ENCODE assay signal across 8 cellular contexts in genomic region chr11:82229346-82229745, GRCh38.
DNase-seq lines count a peak whose midpoint lies in the region; ATAC-seq and TF ChIP-seq lines count a peak whose summit lies in the region.

No MANE protein-coding gene starts in this region.

- H3K4me3 Mint-ChIP-seq in CD4-positive, alpha-beta memory T cell, result no peak overlapping the region
- no peak overlapping the region for H3K4me3 Mint-ChIP-seq in chondrocyte (ENCODE audit: unreplicated experiment)

- no peak overlapping the region for H3K27ac Mint-ChIP-seq in CD4-positive, alpha-beta memory T cell
- H3K27ac Mint-ChIP-seq in chondrocyte (ENCODE audit: unreplicated experiment), result no peak overlapping the region

- no peaks in the 10 kb centered on the region for H3K36me3 Mint-ChIP-seq in CD4-positive, alpha-beta memory T cell
- no peaks in the 10 kb centered on the region for H3K36me3 Mint-ChIP-seq in chondrocyte (ENCODE audit: low read depth)

- H3K4me3 ChIP-seq in CD4-positive, alpha-beta memory T cell (ENCODE audit: low read length in 2 of 2), result no peak overlapping the region
- H3K4me3 ChIP-seq in testis, result no peak overlapping the region

- CTCF ChIA-PET in CD4-positive, alpha-beta memory T cell (lab: Charles Lee; ENCODE audit: partially characterized antibody), result interaction anchor here (0.9 kb wide), 1 partner anchor 584 kb away, joined by 4 read pairs; no protein-coding TSS in a partner anchor

- POLR2A ChIA-PET in CD4-positive, alpha-beta memory T cell (lab: Charles Lee; ENCODE audit: partially characterized antibody), result no interaction called here

- intact Hi-C loops in CD4-positive, alpha-beta memory T cell (cut with micrococcal nuclease), result loop anchor here (1.0 kb wide), 1 partner anchor 585 kb away; no protein-coding TSS in a partner anchor
- intact Hi-C loops in testis (cut with DNase I; ENCODE audit: low total_unique reads), result no loop called here

- no peaks in the 10 kb centered on the region for H3K27me3 Mint-ChIP-seq in CD4-positive, alpha-beta memory T cell
- peaks cover 6% of the 10 kb centered on the region for H3K27me3 Mint-ChIP-seq in chondrocyte (ENCODE audit: low read depth)

- H3K4me1 Mint-ChIP-seq in CD4-positive, alpha-beta memory T cell, result no peaks in the 10 kb centered on the region
- no peaks in the 10 kb centered on the region for H3K4me1 Mint-ChIP-seq in chondrocyte (ENCODE audit: low read depth)

- TF ChIP-seq CTCF in chondrocyte (IDR thresholded peaks at IDR 0.05), result peak; percentile 76
- TF ChIP-seq CTCF in testis (IDR thresholded peaks at IDR 0.05), result peak in 2 of 3 experiments; percentile 14 to 19

- peak; percentile 59 for ATAC-seq in GM21381 (IDR thresholded peaks at IDR 0.05; ENCODE audit: unreplicated experiment)
- no peak for ATAC-seq in GM19035 (IDR thresholded peaks at IDR 0.05; ENCODE audit: unreplicated experiment)

- no peaks in the 10 kb centered on the region for H3K9me3 ChIP-seq in CD4-positive, alpha-beta memory T cell (ENCODE audit: control insufficient read depth in 1 of 2, low read length in 2 of 2)
- no peaks in the 10 kb centered on the region for H3K9me3 ChIP-seq in testis

- TF ChIP-seq POLR2A in testis (IDR thresholded peaks at IDR 0.05), result no peak

- H3K4me1 ChIP-seq in CD4-positive, alpha-beta memory T cell (ENCODE audit: insufficient read depth, low read length), result no peaks in the 10 kb centered on the region
- H3K4me1 ChIP-seq in testis, result no peaks in the 10 kb centered on the region

- DNase-seq in CD4-positive, alpha-beta memory T cell, result peak in 3 of 5 donors; percentile 6 to 12 (median 8)
- peak; percentile 37 for DNase-seq in NCI-H1417 treated with DMSO at 0.1 percent for 48 hours (lab: John Stamatoyannopoulos, UW)
- DNase-seq in chondrocyte (ENCODE audit: low spot score), result no peak
- no peak for DNase-seq in testis
- DNase-seq in NCI-H1092 (lab: John Stamatoyannopoulos, UW), result no peak
- DNase-seq in DMS114 treated with DMSO at 0.1 percent for 48 hours (lab: John Stamatoyannopoulos, UW; ENCODE audit: unreplicated experiment), result no peak

- no peaks in the 10 kb centered on the region for H3K36me3 ChIP-seq in CD4-positive, alpha-beta memory T cell (ENCODE audit: insufficient read depth, low read length)
- no peaks in the 10 kb centered on the region for H3K36me3 ChIP-seq in testis (ENCODE audit: low read depth, missing control alignments)

- H3K27me3 ChIP-seq in CD4-positive, alpha-beta memory T cell (ENCODE audit: insufficient read depth, low read length), result no peaks in the 10 kb centered on the region
- H3K27me3 ChIP-seq in testis, result no peaks in the 10 kb centered on the region

- H3K27ac ChIP-seq in CD4-positive, alpha-beta memory T cell (ENCODE audit: low read depth, low read length), result no peak overlapping the region
- H3K27ac ChIP-seq in testis, result no peak overlapping the region

- peaks cover 0 to 1% (median 0%) of the 10 kb centered on the region in 8 donors for H3K9me3 Mint-ChIP-seq in CD4-positive, alpha-beta memory T cell
- H3K9me3 Mint-ChIP-seq in chondrocyte (ENCODE audit: low read depth), result peaks cover under 1% of the 10 kb centered on the region

Comparison
In these comparisons a context has a peak if more than half of its experiments do, and no peak if none do; other contexts are left out.
1. DNase-seq: peak in CD4-positive, alpha-beta memory T cell (3 of 5) and NCI-H1417 treated with DMSO at 0.1 percent for 48 hours (single experiment); none in chondrocyte (single experiment), testis (single experiment), NCI-H1092 (single experiment) and DMS114 treated with DMSO at 0.1 percent for 48 hours (single experiment).